In the genomic region with DNA sequence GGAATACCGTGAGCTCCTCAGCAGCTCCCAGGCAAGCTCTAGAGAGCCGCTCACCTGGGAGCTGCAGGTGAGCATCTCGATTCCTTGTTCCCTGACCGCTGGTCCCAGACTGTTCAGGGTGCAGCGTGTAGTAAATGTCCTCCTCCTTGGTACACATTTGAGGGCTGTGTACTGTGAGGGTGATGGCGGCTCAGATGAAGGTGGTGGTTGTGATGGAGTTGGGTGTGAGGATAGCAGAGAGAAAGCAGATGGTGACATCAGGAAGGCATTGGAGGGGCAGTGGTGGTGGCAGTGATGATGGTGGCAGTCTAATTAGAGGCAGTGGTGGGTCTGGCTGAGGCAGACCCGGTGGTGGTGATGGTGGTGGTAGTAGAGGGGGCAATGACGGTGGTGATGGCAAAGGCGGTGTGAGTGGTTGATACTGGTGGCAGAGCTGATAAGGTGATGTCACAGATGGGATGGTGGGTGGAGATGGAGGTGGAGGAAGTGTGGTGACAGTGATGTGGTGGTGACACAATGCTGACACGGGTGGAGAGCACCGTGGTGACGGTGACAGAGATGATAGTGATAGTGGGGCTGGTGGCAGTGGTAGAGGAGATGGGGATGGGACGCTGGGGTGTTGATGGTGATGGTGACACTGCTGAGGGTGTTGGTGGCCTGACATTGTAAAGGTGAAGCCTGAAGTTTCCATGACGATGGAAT, we compare ENCODE assay signal across 21 cellular contexts. TPM values are rescaled to one million over a fixed set of nuclear protein-coding genes. Genes with fewer than 3 reads are reported as not detected.
DNase-seq lines count a peak whose midpoint lies in the region; ATAC-seq, FAIRE-seq and TF ChIP-seq lines count a peak whose summit lies in the region.
"Had no signal": no experiment of that assay in that cellular context is flagged by ENCODE, and none has a peak within 500 bp of the region (broad histone marks: within the 10 kb centered on the region; RNA-seq: fewer than 3 reads in every experiment).

A gene (minus strand): TSS at position 51 of the 702 bp plus-strand sequence. CDS start 3,645 bp downstream, outside the sequence.

- intact Hi-C loops in activated CD4-positive, alpha-beta T cell treated with anti-CD3 and anti-CD28 coated beads for 36 hours (cut with DNase I, micrococcal nuclease): no loop called here
- intact Hi-C loops in activated T-helper 1 cell treated with anti-CD3 and anti-CD28 coated beads, Interleukin-12 subunit alpha, Interleukin-12 subunit beta, Interleukin-2, Interleukin-4 antibody, amounts not matched to agents 30 ng/mL and 10 ng/mL and 1 ng/mL, durations not matched to agents 14 hours and 24 hours and 36 hours (cut with micrococcal nuclease): loop anchor here (1.0 kb wide), 1 partner anchor 20 kb away; no protein-coding TSS in a partner anchor

- H3K27ac Mint-ChIP-seq in activated CD4-positive, alpha-beta T cell treated with anti-CD3 and anti-CD28 coated beads for 36 hours: no peak within 1 kb of the TSS
- H3K27ac Mint-ChIP-seq in activated T-helper 1 cell treated with anti-CD3 and anti-CD28 coated beads, Interleukin-12 subunit alpha, Interleukin-12 subunit beta, Interleukin-2, Interleukin-4 antibody, amounts not matched to agents 30 ng/mL and 10 ng/mL and 1 ng/mL, durations not matched to agents 14 hours and 24 hours and 36 hours: peak within 1 kb of the TSS; percentile 42
- peak within 1 kb of the TSS in 1 of 2 donors; percentile 46 for H3K27ac Mint-ChIP-seq in natural killer cell treated with Interleukin-12 subunit alpha and Interleukin-12 subunit beta and Interleukin-15 and Interleukin-18, amount 100 ng/mL, for 72 hours

- no peaks in the 10 kb centered on the region for H3K9me3 Mint-ChIP-seq in activated CD4-positive, alpha-beta T cell treated with anti-CD3 and anti-CD28 coated beads for 36 hours (ENCODE audit: low read depth)
- H3K9me3 Mint-ChIP-seq in activated T-helper 1 cell treated with anti-CD3 and anti-CD28 coated beads, Interleukin-12 subunit alpha, Interleukin-12 subunit beta, Interleukin-2, Interleukin-4 antibody, amounts not matched to agents 30 ng/mL and 10 ng/mL and 1 ng/mL, durations not matched to agents 14 hours and 24 hours and 36 hours: no peaks in the 10 kb centered on the region
- no peaks in the 10 kb centered on the region for H3K9me3 Mint-ChIP-seq in natural killer cell treated with Interleukin-12 subunit alpha and Interleukin-12 subunit beta and Interleukin-15 and Interleukin-18, amount 100 ng/mL, for 72 hours

- TF ChIP-seq POLR2A in GM12892 (IDR thresholded peaks at IDR 0.05; ENCODE audit: low read depth, low read length): no peak

- peak; percentile 5 for FAIRE-seq in GM12892 (lab: Jason Lieb, UNC)

- ATAC-seq in activated CD4-positive, alpha-beta T cell treated with anti-CD3 and anti-CD28 coated beads for 36 hours: peak; percentile 91
- peak; percentile 70 to 85 for ATAC-seq in natural killer cell treated with Interleukin-12 subunit alpha and Interleukin-12 subunit beta and Interleukin-15 and Interleukin-18, amount 100 ng/mL, for 72 hours
- ATAC-seq in GM21737 (IDR thresholded peaks at IDR 0.05; ENCODE audit: unreplicated experiment): no peak
- ATAC-seq: left cardiac atrium, Panc1, sciatic nerve had no signal

- peaks cover 12% of the 10 kb centered on the region for H3K27me3 Mint-ChIP-seq in activated CD4-positive, alpha-beta T cell treated with anti-CD3 and anti-CD28 coated beads for 36 hours
- peaks cover 27% of the 10 kb centered on the region for H3K27me3 Mint-ChIP-seq in activated T-helper 1 cell treated with anti-CD3 and anti-CD28 coated beads, Interleukin-12 subunit alpha, Interleukin-12 subunit beta, Interleukin-2, Interleukin-4 antibody, amounts not matched to agents 30 ng/mL and 10 ng/mL and 1 ng/mL, durations not matched to agents 14 hours and 24 hours and 36 hours (ENCODE audit: insufficient read depth)
- H3K27me3 Mint-ChIP-seq in natural killer cell treated with Interleukin-12 subunit alpha and Interleukin-12 subunit beta and Interleukin-15 and Interleukin-18, amount 100 ng/mL, for 72 hours: peaks cover 21 to 34% of the 10 kb centered on the region in 2 donors

- H3K4me1 Mint-ChIP-seq in activated CD4-positive, alpha-beta T cell treated with anti-CD3 and anti-CD28 coated beads for 36 hours: peaks cover 7% of the 10 kb centered on the region
- peaks cover 32% of the 10 kb centered on the region for H3K4me1 Mint-ChIP-seq in activated T-helper 1 cell treated with anti-CD3 and anti-CD28 coated beads, Interleukin-12 subunit alpha, Interleukin-12 subunit beta, Interleukin-2, Interleukin-4 antibody, amounts not matched to agents 30 ng/mL and 10 ng/mL and 1 ng/mL, durations not matched to agents 14 hours and 24 hours and 36 hours (ENCODE audit: low read depth)
- peaks cover 8 to 10% of the 10 kb centered on the region in 2 donors for H3K4me1 Mint-ChIP-seq in natural killer cell treated with Interleukin-12 subunit alpha and Interleukin-12 subunit beta and Interleukin-15 and Interleukin-18, amount 100 ng/mL, for 72 hours (ENCODE audit: low read depth in 2 of 2)

- H3K36me3 Mint-ChIP-seq in activated CD4-positive, alpha-beta T cell treated with anti-CD3 and anti-CD28 coated beads for 36 hours (ENCODE audit: low read depth): no peaks in the 10 kb centered on the region
- no peaks in the 10 kb centered on the region for H3K36me3 Mint-ChIP-seq in activated T-helper 1 cell treated with anti-CD3 and anti-CD28 coated beads, Interleukin-12 subunit alpha, Interleukin-12 subunit beta, Interleukin-2, Interleukin-4 antibody, amounts not matched to agents 30 ng/mL and 10 ng/mL and 1 ng/mL, durations not matched to agents 14 hours and 24 hours and 36 hours (ENCODE audit: low read depth)
- no peaks in the 10 kb centered on the region for H3K36me3 Mint-ChIP-seq in natural killer cell treated with Interleukin-12 subunit alpha and Interleukin-12 subunit beta and Interleukin-15 and Interleukin-18, amount 100 ng/mL, for 72 hours

- peak; percentile 54 for DNase-seq in activated CD4-positive, alpha-beta T cell treated with anti-CD3 and anti-CD28 coated beads for 36 hours
- no peak for DNase-seq in activated CD4-positive, alpha-beta T cell treated with anti-CD3 and anti-CD28 coated beads for 1 hour
- DNase-seq in GM12892 (ENCODE audit: insufficient read length) (no peak), NCI-H2107 (lab: John Stamatoyannopoulos, UW) (no peak), NCI-H1092 treated with DMSO at 0.1 percent for 48 hours (lab: John Stamatoyannopoulos, UW) (no peak)
- peak; percentile 55 for DNase-seq in activated T-helper 1 cell treated with anti-CD3 and anti-CD28 coated beads, Interleukin-12 subunit alpha, Interleukin-12 subunit beta, Interleukin-2, Interleukin-4 antibody, amounts not matched to agents 30 ng/mL and 10 ng/mL and 1 ng/mL, durations not matched to agents 14 hours and 24 hours and 36 hours (ENCODE audit: low spot score)
- no peak for DNase-seq in natural killer cell treated with Interleukin-12 subunit alpha and Interleukin-12 subunit beta and Interleukin-15 and Interleukin-18, amount 100 ng/mL, for 72 hours (ENCODE audit: low spot score)
- DNase-seq: aorta, C1 segment of cervical spinal cord, DMS79 treated with DMSO at 0.1 percent for 48 hours, foreskin fibroblast, left cardiac atrium, NCI-H2171 treated with DMSO at 0.1 percent for 48 hours, NCI-H774 had no signal

- CTCF ChIA-PET in activated CD4-positive, alpha-beta T cell treated with anti-CD3 and anti-CD28 coated beads for 36 hours (lab: Charles Lee): interaction anchor here (0.6 to 0.7 kb wide), 2 partner anchors 37 to 150 kb away, joined by 3 read pairs; no protein-coding TSS in a partner anchor

- H3K4me3 Mint-ChIP-seq in activated CD4-positive, alpha-beta T cell treated with anti-CD3 and anti-CD28 coated beads for 36 hours: no peak within 1 kb of the TSS
- no peak within 1 kb of the TSS for H3K4me3 Mint-ChIP-seq in activated T-helper 1 cell treated with anti-CD3 and anti-CD28 coated beads, Interleukin-12 subunit alpha, Interleukin-12 subunit beta, Interleukin-2, Interleukin-4 antibody, amounts not matched to agents 30 ng/mL and 10 ng/mL and 1 ng/mL, durations not matched to agents 14 hours and 24 hours and 36 hours
- H3K4me3 Mint-ChIP-seq in natural killer cell treated with Interleukin-12 subunit alpha and Interleukin-12 subunit beta and Interleukin-15 and Interleukin-18, amount 100 ng/mL, for 72 hours: peak within 1 kb of the TSS; percentile 3

- POLR2A ChIA-PET in activated CD4-positive, alpha-beta T cell treated with anti-CD3 and anti-CD28 coated beads for 36 hours (lab: Charles Lee): no interaction called here

RNA-seq across cellular contexts. Expression of the gene that starts here (rescaled TPM):
- not detected for total RNA-seq in activated CD4-positive, alpha-beta T cell treated with anti-CD3 and anti-CD28 coated beads for 36 hours
- polyA plus RNA-seq in GM12892 (2012; ENCODE audit: missing spikeins): not detected
- total RNA-seq in activated T-helper 1 cell treated with anti-CD3 and anti-CD28 coated beads, Interleukin-12 subunit alpha, Interleukin-12 subunit beta, Interleukin-2, Interleukin-4 antibody, amounts not matched to agents 30 ng/mL and 10 ng/mL and 1 ng/mL, durations not matched to agents 14 hours and 24 hours and 36 hours: not detected in 2 replicates
- not detected for total RNA-seq in natural killer cell treated with Interleukin-12 subunit alpha and Interleukin-12 subunit beta and Interleukin-15 and Interleukin-18, amount 100 ng/mL, for 72 hours
- total RNA-seq: A172, aorta, left cardiac atrium, mononuclear cell, omental fat pad, sciatic nerve, urinary bladder had no signal
- polyA plus RNA-seq: aorta, urinary bladder had no signal

Comparison
In these comparisons a context has a peak if more than half of its experiments do, and no peak if none do; other contexts are left out.
1. Peak in DNase-seq and ATAC-seq in activated CD4-positive, alpha-beta T cell treated with anti-CD3 and anti-CD28 coated beads for 36 hours; RNA of the gene not detected or under 1 TPM.
2. Peak in DNase-seq in activated T-helper 1 cell treated with anti-CD3 and anti-CD28 coated beads, Interleukin-12 subunit alpha, Interleukin-12 subunit beta, Interleukin-2, Interleukin-4 antibody, amounts not matched to agents 30 ng/mL and 10 ng/mL and 1 ng/mL, durations not matched to agents 14 hours and 24 hours and 36 hours; RNA of the gene not detected or under 1 TPM.
3. Peak in ATAC-seq in natural killer cell treated with Interleukin-12 subunit alpha and Interleukin-12 subunit beta and Interleukin-15 and Interleukin-18, amount 100 ng/mL, for 72 hours; RNA of the gene not detected or under 1 TPM.